In genomic region chr11:62264004-62264403, GRCh38 we compare ENCODE assay signal across 17 cellular contexts. TPM values are rescaled to one million over a fixed set of nuclear protein-coding genes. Genes with fewer than 3 reads are reported as not detected.
A peak's percentile ranks its signal among the peaks of the same experiment; 100 is the strongest.
DNase-seq lines count a peak whose midpoint lies in the region; ATAC-seq and TF ChIP-seq lines count a peak whose summit lies in the region.
"Had no signal": no experiment of that assay in that cellular context is flagged by ENCODE, and none has a peak within 500 bp of the region (broad histone marks: within the 10 kb centered on the region; RNA-seq: fewer than 3 reads in every experiment).

No MANE protein-coding gene starts in this region.

- ATAC-seq in activated CD4-positive, alpha-beta T cell treated with anti-CD3 and anti-CD28 coated beads for 36 hours = peak; percentile 28
- no peak for ATAC-seq in GM21423 (IDR thresholded peaks at IDR 0.05; ENCODE audit: unreplicated experiment)

- H3K9me3 Mint-ChIP-seq in activated CD4-positive, alpha-beta T cell treated with anti-CD3 and anti-CD28 coated beads for 36 hours (ENCODE audit: low read depth) = no peaks in the 10 kb centered on the region

- DNase-seq in activated CD4-positive, alpha-beta T cell treated with anti-CD3 and anti-CD28 coated beads for 36 hours = no peak
- no peak for DNase-seq in activated CD4-positive, alpha-beta T cell treated with anti-CD3 and anti-CD28 coated beads for 1 hour
- peak; percentile 19 for DNase-seq in HS-5 (ENCODE audit: low read depth)
- DNase-seq in choroid plexus epithelial cell (ENCODE audit: low read depth) = peak; percentile 27
- DNase-seq in kidney tubule cell (ENCODE audit: low spot score) = peak; percentile 20
- no peak for DNase-seq in AG08395 (ENCODE audit: low spot score)
- no peak for DNase-seq in 8988T
- DNase-seq: C1 segment of cervical spinal cord, DMS153, NCI-H1436, NCI-H2029 treated with DMSO at 0.1 percent for 48 hours, NCI-H524 had no signal

- intact Hi-C loops in activated CD4-positive, alpha-beta T cell treated with anti-CD3 and anti-CD28 coated beads for 36 hours (cut with DNase I, micrococcal nuclease) = no loop called here

- CTCF ChIA-PET in activated CD4-positive, alpha-beta T cell treated with anti-CD3 and anti-CD28 coated beads for 36 hours (lab: Charles Lee) = interaction anchor here (0.6 to 1.1 kb wide), 4 partner anchors 21 to 1321 kb away, joined by 3 read pairs; no protein-coding TSS in a partner anchor

- H3K4me3 ChIP-seq in choroid plexus epithelial cell (ENCODE audit: low read depth, low read length) = no peak overlapping the region
- H3K4me3 ChIP-seq: HAP-1, SJSA1 had no signal

- no peak for TF ChIP-seq CTCF in choroid plexus epithelial cell (conservative IDR thresholded peaks at IDR 0.05; ENCODE audit: low read depth, low read length)

- no peak overlapping the region for H3K4me3 Mint-ChIP-seq in activated CD4-positive, alpha-beta T cell treated with anti-CD3 and anti-CD28 coated beads for 36 hours
- H3K4me3 Mint-ChIP-seq: IgD-negative memory B cell had no signal

- POLR2A ChIA-PET in activated CD4-positive, alpha-beta T cell treated with anti-CD3 and anti-CD28 coated beads for 36 hours (lab: Charles Lee) = interaction anchor here (0.6 kb wide), 1 partner anchor 120 kb away, joined by 3 read pairs; no protein-coding TSS in a partner anchor

- H3K36me3 Mint-ChIP-seq in activated CD4-positive, alpha-beta T cell treated with anti-CD3 and anti-CD28 coated beads for 36 hours (ENCODE audit: low read depth) = no peaks in the 10 kb centered on the region

- H3K27ac Mint-ChIP-seq in activated CD4-positive, alpha-beta T cell treated with anti-CD3 and anti-CD28 coated beads for 36 hours = no peak overlapping the region
- H3K27ac Mint-ChIP-seq: IgD-negative memory B cell had no signal

- peaks cover 16% of the 10 kb centered on the region for H3K27me3 Mint-ChIP-seq in activated CD4-positive, alpha-beta T cell treated with anti-CD3 and anti-CD28 coated beads for 36 hours

- peaks cover 36% of the 10 kb centered on the region for H3K4me1 Mint-ChIP-seq in activated CD4-positive, alpha-beta T cell treated with anti-CD3 and anti-CD28 coated beads for 36 hours
- H3K4me1 Mint-ChIP-seq: IgD-negative memory B cell had no signal

RNA-seq across cellular contexts. Expression of gene SCGB2A2, which starts 6.0 kb away (rescaled TPM):
- not detected for total RNA-seq in activated CD4-positive, alpha-beta T cell treated with anti-CD3 and anti-CD28 coated beads for 36 hours
- total RNA-seq: OCI-LY7, SJSA1 had no signal

RNA-seq across cellular contexts. Expression of gene SCGB1D2, which starts 22.0 kb away (rescaled TPM):
- not detected for total RNA-seq in activated CD4-positive, alpha-beta T cell treated with anti-CD3 and anti-CD28 coated beads for 36 hours
- total RNA-seq: OCI-LY7, SJSA1 had no signal

RNA-seq across cellular contexts. Expression of gene SCGB1D4, which starts 34.9 kb away (rescaled TPM):
- total RNA-seq in activated CD4-positive, alpha-beta T cell treated with anti-CD3 and anti-CD28 coated beads for 36 hours = not detected
- total RNA-seq: OCI-LY7, SJSA1 had no signal

RNA-seq across cellular contexts. Expression of gene SCGB2A1, which starts 55.5 kb away (rescaled TPM):
- total RNA-seq in activated CD4-positive, alpha-beta T cell treated with anti-CD3 and anti-CD28 coated beads for 36 hours = not detected
- total RNA-seq: OCI-LY7, SJSA1 had no signal

Comparison
In these comparisons a context has a peak if more than half of its experiments do, and no peak if none do; other contexts are left out.
1. DNase-seq: peak in HS-5 (single experiment), choroid plexus epithelial cell (single experiment) and kidney tubule cell (single experiment); none in activated CD4-positive, alpha-beta T cell treated with anti-CD3 and anti-CD28 coated beads for 36 hours (single experiment), activated CD4-positive, alpha-beta T cell treated with anti-CD3 and anti-CD28 coated beads for 1 hour (single experiment), AG08395 (single experiment) and 8988T (single experiment).